9 cellular contexts compared by ENCODE assay signal in genomic region chr1:148372731-148373130, GRCh38.
A peak's percentile ranks its signal among the peaks of the same experiment; 100 is the strongest.
DNase-seq lines count a peak whose midpoint lies in the region; ATAC-seq and TF ChIP-seq lines count a peak whose summit lies in the region.
"Had no signal": no experiment of that assay in that cellular context is flagged by ENCODE, and none has a peak within 500 bp of the region (broad histone marks: within the 10 kb centered on the region; RNA-seq: fewer than 3 reads in every experiment).

No MANE protein-coding gene starts in this region.

- H3K27me3 ChIP-seq in transverse colon, result no peaks in the 10 kb centered on the region

- TF ChIP-seq CTCF in transverse colon (IDR thresholded peaks at IDR 0.05), result no peak

- H3K9me3 ChIP-seq in transverse colon, result no peaks in the 10 kb centered on the region

- H3K36me3 Mint-ChIP-seq in activated T-cell treated with anti-CD3 and anti-CD28 coated beads, Interleukin-2, amount 50 U/mL, for 24 hours (ENCODE audit: low read depth), result no peaks in the 10 kb centered on the region

- intact Hi-C loops in transverse colon (cut with DNase I; ENCODE audit: low total_unique reads), result no loop called here

- DNase-seq in activated T-cell treated with anti-CD3 and anti-CD28 coated beads for 24 hours (ENCODE audit: low read depth), result peak; percentile 32
- DNase-seq in activated T-cell treated with anti-CD3 and anti-CD28 coated beads for 4 hours, result no peak
- no peak for DNase-seq in activated T-cell treated with anti-CD3 and anti-CD28 coated beads, Interleukin-2, amount 50 U/mL, for 24 hours
- DNase-seq in fibroblast of peridontal ligament (ENCODE audit: extremely low read depth), result peak; percentile 25
- peak; percentile 34 for DNase-seq in transverse colon
- no peak for DNase-seq in GM03348 (ENCODE audit: low spot score)
- no peak for DNase-seq in Kasumi-1 (lab: John Stamatoyannopoulos, UW)

- no peak overlapping the region for H3K4me3 ChIP-seq in transverse colon

- H3K4me3 Mint-ChIP-seq in activated T-cell treated with anti-CD3 and anti-CD28 coated beads, Interleukin-2, amount 50 U/mL, for 24 hours, result peak overlapping the region; percentile 51
- H3K4me3 Mint-ChIP-seq: nephron had no signal

- no peaks in the 10 kb centered on the region for H3K27me3 Mint-ChIP-seq in activated T-cell treated with anti-CD3 and anti-CD28 coated beads, Interleukin-2, amount 50 U/mL, for 24 hours

- no peaks in the 10 kb centered on the region for H3K9me3 Mint-ChIP-seq in activated T-cell treated with anti-CD3 and anti-CD28 coated beads, Interleukin-2, amount 50 U/mL, for 24 hours
- H3K9me3 Mint-ChIP-seq: nephron had no signal

- TF ChIP-seq POLR2A in transverse colon (IDR thresholded peaks at IDR 0.05), result no peak

- no peak for ATAC-seq in GM21381 (IDR thresholded peaks at IDR 0.05; ENCODE audit: unreplicated experiment)

- TF ChIP-seq EP300 in transverse colon (IDR thresholded peaks at IDR 0.05; ENCODE audit: low read depth), result no peak

- in situ Hi-C loops in transverse colon (cut with MboI; ENCODE audit: low pct_ligation_motif_present in 1 of 4, low pct_unique_long_range_greater_than_20kb in 1 of 4, low sequenced_read_pairs in 3 of 4), result no loop called here

- H3K27ac ChIP-seq in transverse colon, result peak overlapping the region in 3 of 4 donors; percentile 2 to 48 (median 46)

- no peaks in the 10 kb centered on the region for H3K36me3 ChIP-seq in transverse colon

- 63 to 67% methylated on average over 1 to 3 of the region's 3 CpGs for WGBS in transverse colon (ENCODE audit: low coverage in 1 of 2), 2 donors

- peaks cover 0 to 11% (median 4%) of the 10 kb centered on the region in 4 donors for H3K4me1 ChIP-seq in transverse colon

- peaks cover 49% of the 10 kb centered on the region for H3K4me1 Mint-ChIP-seq in activated T-cell treated with anti-CD3 and anti-CD28 coated beads, Interleukin-2, amount 50 U/mL, for 24 hours (ENCODE audit: low read depth)
- H3K4me1 Mint-ChIP-seq: nephron had no signal

- peak overlapping the region; percentile 92 for H3K27ac Mint-ChIP-seq in activated T-cell treated with anti-CD3 and anti-CD28 coated beads, Interleukin-2, amount 50 U/mL, for 24 hours
- H3K27ac Mint-ChIP-seq: nephron had no signal

Comparison
In these comparisons a context has a peak if more than half of its experiments do, and no peak if none do; other contexts are left out.
1. DNase-seq: peak in activated T-cell treated with anti-CD3 and anti-CD28 coated beads for 24 hours (single experiment), fibroblast of peridontal ligament (single experiment) and transverse colon (single experiment); none in activated T-cell treated with anti-CD3 and anti-CD28 coated beads for 4 hours (single experiment), activated T-cell treated with anti-CD3 and anti-CD28 coated beads, Interleukin-2, amount 50 U/mL, for 24 hours (single experiment), GM03348 (single experiment) and Kasumi-1 (0 of 2).